In genomic region chr7:105429746-105430612, GRCh38 we compare ENCODE assay signal across 8 cellular contexts. TPM values are rescaled to one million over a fixed set of nuclear protein-coding genes. Genes with fewer than 3 reads are reported as not detected.
A peak's percentile ranks its signal among the peaks of the same experiment; 100 is the strongest.
DNase-seq lines count a peak whose midpoint lies in the region; ATAC-seq, FAIRE-seq and TF ChIP-seq lines count a peak whose summit lies in the region.

No MANE protein-coding gene starts in this region.

- no peaks in the 10 kb centered on the region for H3K36me3 Mint-ChIP-seq in naive thymus-derived CD4-positive, alpha-beta T cell

- H3K4me1 ChIP-seq in H1 (replicated peaks in 1 of 4; ENCODE audit: control insufficient read depth in 3 of 4, insufficient read depth in 4 of 4, low read length in 3 of 4), result no peaks in the 10 kb centered on the region
- H3K4me1 ChIP-seq in naive thymus-derived CD4-positive, alpha-beta T cell (ENCODE audit: control insufficient read depth in 2 of 2, insufficient read depth in 2 of 2, low read length in 2 of 2), result no peaks in the 10 kb centered on the region

- H3K56ac ChIP-seq in H1 (replicated peaks; ENCODE audit: insufficient read length, low read depth, low read length), result no peak overlapping the region

- TF ChIP-seq EP300 in H1 (IDR thresholded peaks at IDR 0.05; ENCODE audit: borderline replicate concordance in 1 of 2, low read depth in 2 of 2, low read length in 2 of 2), result no peak

- intact Hi-C loops in naive thymus-derived CD4-positive, alpha-beta T cell (cut with micrococcal nuclease), result loop anchor here (1.0 to 5.0 kb wide), 11 partner anchors 41 to 507 kb away; partner anchors contain the start of gene SRPK2 (in 1 of the 2)

- peak overlapping the region in 1 of 9 donors; percentile 19 for H3K27ac Mint-ChIP-seq in naive thymus-derived CD4-positive, alpha-beta T cell

- no peaks in the 10 kb centered on the region for H3K27me3 Mint-ChIP-seq in naive thymus-derived CD4-positive, alpha-beta T cell

- no peaks in the 10 kb centered on the region for H3K36me3 ChIP-seq in H1 (ENCODE audit: control insufficient read depth in 2 of 4, insufficient read depth in 4 of 4, low read length in 3 of 4)
- no peaks in the 10 kb centered on the region for H3K36me3 ChIP-seq in naive thymus-derived CD4-positive, alpha-beta T cell (ENCODE audit: control insufficient read depth in 2 of 3, insufficient read depth in 3 of 3, low read length in 3 of 3)

- H3K9ac ChIP-seq in H1 (replicated peaks in 1 of 4; ENCODE audit: extremely low read depth in 1 of 4, low read depth in 3 of 4, low read length in 3 of 4), result no peak overlapping the region

- POLR2A ChIA-PET in H1 (lab: Charles Lee; ENCODE audit: partially characterized antibody), result no interaction called here
- POLR2A ChIA-PET in naive thymus-derived CD4-positive, alpha-beta T cell (lab: Charles Lee), result interaction anchor here (0.6 to 1.0 kb wide), 2 partner anchors 35 to 446 kb away, joined by 3 read pairs; no protein-coding TSS in a partner anchor

- no peaks in the 10 kb centered on the region for H4K20me1 ChIP-seq in H1 (replicated peaks in 1 of 2; ENCODE audit: control insufficient read depth in 1 of 2, insufficient read depth in 2 of 2, low read length in 2 of 2)

- no peak overlapping the region for H4K8ac ChIP-seq in H1 (ENCODE audit: extremely low read depth, insufficient read depth, low read length)

- H2BK15ac ChIP-seq in H1 (ENCODE audit: low read length), result no peak overlapping the region

- CTCF ChIA-PET in H1 (lab: Charles Lee; ENCODE audit: partially characterized antibody), result interaction anchor here (0.7 to 2.7 kb wide), 15 partner anchors 8 to 179 kb away, joined by 3 to 13 read pairs (median 4); partner anchors contain the start of gene RINT1
- CTCF ChIA-PET in naive thymus-derived CD4-positive, alpha-beta T cell (lab: Charles Lee), result interaction anchor here (0.5 to 1.9 kb wide), 6 partner anchors 46 to 802 kb away, joined by 3 to 10 read pairs (median 4); no protein-coding TSS in a partner anchor

- no peak overlapping the region for H4K91ac ChIP-seq in H1 (replicated peaks; ENCODE audit: insufficient read length, low read length)

- no peak overlapping the region for H3K4me3 ChIP-seq in H1 (ENCODE audit: extremely low read depth in 1 of 4, insufficient read depth in 2 of 4, low read depth in 3 of 4, low read length in 4 of 4)
- no peak overlapping the region for H3K4me3 ChIP-seq in naive thymus-derived CD4-positive, alpha-beta T cell (ENCODE audit: low read length)

- in situ Hi-C loops in GM13977 (cut with MboI; ENCODE audit: low pct_unique_long_range_greater_than_20kb, low sequenced_read_pairs, unreplicated experiment), result no loop called here

- no peak for TF ChIP-seq POLR2A in H1 (IDR thresholded peaks at IDR 0.05; ENCODE audit: control extremely low read depth in 1 of 2, low read depth in 2 of 2, low read length in 2 of 2)

- H3K14ac ChIP-seq in H1 (ENCODE audit: insufficient read length), result no peak overlapping the region

- H4K5ac ChIP-seq in H1 (ENCODE audit: insufficient read length, low read depth, low read length), result no peak overlapping the region

- H3K23me2 ChIP-seq in H1 (ENCODE audit: low read depth, low read length), result no peaks in the 10 kb centered on the region

- H3K23ac ChIP-seq in H1 (ENCODE audit: insufficient read length), result no peak overlapping the region

- no peak overlapping the region for H3K18ac ChIP-seq in H1 (ENCODE audit: extremely low read depth, low read length)

- TF ChIP-seq CTCF in AG09319 (IDR thresholded peaks at IDR 0.05; ENCODE audit: low read depth, low read length), result peak; percentile 38
- peak; percentile 72 for TF ChIP-seq CTCF in GM13977 (IDR thresholded peaks at IDR 0.05; ENCODE audit: extremely low read depth, insufficient read depth, missing control alignments)
- peak in 2 of 3 experiments; percentile 26 to 37; a peak in 3 of 4 replicates for TF ChIP-seq CTCF in H1 (IDR thresholded peaks at IDR 0.05; ENCODE audit: control extremely low read depth in 1 of 3, insufficient read depth in 1 of 3, low read depth in 1 of 3, low read length in 3 of 3)

- no peak overlapping the region for H2BK5ac ChIP-seq in H1 (ENCODE audit: low read depth, low read length)

- peak; percentile 11 for DNase-seq in AG09319 (ENCODE audit: extremely low read depth, low read depth)
- peak; percentile 54 for DNase-seq in GM13977 (ENCODE audit: low spot score)
- DNase-seq in NCI-H1694 (lab: John Stamatoyannopoulos, UW), result peak; percentile 66
- DNase-seq in activated CD4-positive, alpha-beta T cell treated with anti-CD3 and anti-CD28 coated beads for 48 hours, result peak; percentile 56
- DNase-seq in H1 (ENCODE audit: low read depth in 1 of 2, low spot score in 2 of 2), result no peak
- DNase-seq in naive thymus-derived CD4-positive, alpha-beta T cell, result peak in 8 of 9 donors; percentile 9 to 66 (median 58)
- DNase-seq in NCI-H1048 (lab: John Stamatoyannopoulos, UW), result no peak

- H3K4me3 Mint-ChIP-seq in naive thymus-derived CD4-positive, alpha-beta T cell, result no peak overlapping the region

- no peak overlapping the region for H2AK5ac ChIP-seq in H1 (ENCODE audit: low read depth, low read length)

- no peak overlapping the region for H2AFZ ChIP-seq in H1 (ENCODE audit: low read length)

- no peaks in the 10 kb centered on the region for H3K9me3 ChIP-seq in H1 (ENCODE audit: insufficient read depth in 2 of 2, low read depth in 1 of 2, low read length in 1 of 2)
- no peaks in the 10 kb centered on the region for H3K9me3 ChIP-seq in naive thymus-derived CD4-positive, alpha-beta T cell (ENCODE audit: control insufficient read depth in 2 of 3, low read length in 3 of 3)

- no peak overlapping the region for H2BK20ac ChIP-seq in H1 (ENCODE audit: low read length)

- H3K27ac ChIP-seq in H1 (ENCODE audit: low read depth, low read length), result no peak overlapping the region
- no peak overlapping the region for H3K27ac ChIP-seq in naive thymus-derived CD4-positive, alpha-beta T cell (ENCODE audit: low read depth, low read length)

- FAIRE-seq in H1 (lab: Jason Lieb, UNC), result no peak

- H3K4me2 ChIP-seq in H1 (ENCODE audit: insufficient read depth in 1 of 2, low read depth in 2 of 2, low read length in 2 of 2), result no peak overlapping the region

- H3K79me2 ChIP-seq in H1 (ENCODE audit: control insufficient read depth in 1 of 2, insufficient read depth in 2 of 2, low read length in 2 of 2), result no peaks in the 10 kb centered on the region

- no peaks in the 10 kb centered on the region for H3K9me3 Mint-ChIP-seq in naive thymus-derived CD4-positive, alpha-beta T cell

- no peak overlapping the region for H2BK120ac ChIP-seq in H1 (replicated peaks; ENCODE audit: low read depth, low read length)

- H2BK12ac ChIP-seq in H1 (ENCODE audit: low read depth, low read length), result no peak overlapping the region

- no peaks in the 10 kb centered on the region for H3K79me1 ChIP-seq in H1 (ENCODE audit: low read depth, low read length)

- no peaks in the 10 kb centered on the region for H3K27me3 ChIP-seq in H1 (replicated peaks in 1 of 4; ENCODE audit: control insufficient read depth in 3 of 4, extremely low read depth in 1 of 4, insufficient read depth in 3 of 4, low read length in 3 of 4)
- no peaks in the 10 kb centered on the region for H3K27me3 ChIP-seq in naive thymus-derived CD4-positive, alpha-beta T cell (ENCODE audit: control insufficient read depth in 2 of 2, insufficient read depth in 2 of 2, low read length in 2 of 2)

- no peak overlapping the region for H3K4ac ChIP-seq in H1 (replicated peaks; ENCODE audit: insufficient read length, low read depth, low read length)

- TF ChIP-seq RAD21 in H1 (IDR thresholded peaks at IDR 0.05 in 1 of 2, conservative IDR thresholded peaks at IDR 0.05 in 1 of 2; ENCODE audit: low read depth in 2 of 2, low read length in 2 of 2), result peak; percentile 53 to 65

- peak; percentile 76 for ATAC-seq in naive thymus-derived CD4-positive, alpha-beta T cell
- no peak for ATAC-seq in HG03521 (IDR thresholded peaks at IDR 0.05; ENCODE audit: unreplicated experiment)

- peaks cover 0 to 5% (median 0%) of the 10 kb centered on the region in 7 donors for H3K4me1 Mint-ChIP-seq in naive thymus-derived CD4-positive, alpha-beta T cell

- WGBS in H1 (ENCODE audit: extremely low coverage in 1 of 2, insufficient coverage in 1 of 2, insufficient read length in 1 of 2, insufficient replicate concordance in 2 of 2, low coverage in 1 of 2, low lambda C conversion rate in 2 of 2, missing lambda C conversion rate in 1 of 2), 2 experiments, result 89% methylated on average over 4 of the region's 4 CpGs; no CpG with 5 or more reads in 1 of the 2 experiments

TF ChIP-seq in H1, 55 proteins besides CTCF, POLR2A, EP300 and RAD21:
- TF ChIP-seq YY1 (IDR thresholded peaks at IDR 0.05; ENCODE audit: low read depth, low read length), result peak; percentile 59
- TF ChIP-seq, protein P1, sequence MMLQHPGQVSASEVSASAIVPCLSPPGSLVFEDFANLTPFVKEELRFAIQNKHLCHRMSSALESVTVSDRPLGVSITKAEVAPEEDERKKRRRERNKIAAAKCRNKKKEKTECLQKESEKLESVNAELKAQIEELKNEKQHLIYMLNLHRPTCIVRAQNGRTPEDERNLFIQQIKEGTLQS (IDR thresholded peaks at IDR 0.05; ENCODE audit: insufficient read depth, low read depth, low read length), result no peak
- peak; percentile 37; the same call in 1 of the 2 replicates for TF ChIP-seq CEBPB (IDR thresholded peaks at IDR 0.05; ENCODE audit: low read depth, low read length)

RNA-seq across cellular contexts. Expression of gene SRPK2, which starts 41.3 kb away (rescaled TPM):
- total RNA-seq in H1 (2021; fragmentation: NEBNext Ultra II Directional; extraction: Animal tissue kit (Norgen Biotek cat#: 25700)), result 47.1 and 51.2 TPM in 2 replicates
- 8.0 and 10.0 TPM in 2 replicates for polyA plus RNA-seq in H1 (2011; rRNA removed)
- 12.8 TPM for polyA plus RNA-seq in H1 (2011; cell fraction: cytosol; rRNA removed)
- polyA plus RNA-seq in H1 (2011; cell fraction: nucleus; rRNA removed), result 10.2 TPM
- polyA plus RNA-seq in H1 (2012, experiment 1 of 2), result 24.5 to 36.3 TPM (median 26.9 TPM) in 4 replicates
- 2.5 TPM for polyA plus RNA-seq in H1 (2012, experiment 2 of 2)
- polyA plus RNA-seq in H1 (2013, experiment 1 of 2), result 33.6 TPM
- polyA plus RNA-seq in H1 (2013, experiment 2 of 2), result 32.5 TPM
- polyA minus RNA-seq in H1 (2011; rRNA and poly(A)+ RNA removed), result 26.2 and 29.4 TPM in 2 replicates
- 22.1 TPM for polyA minus RNA-seq in H1 (2011; cell fraction: cytosol; rRNA and poly(A)+ RNA removed)
- polyA minus RNA-seq in H1 (2011; cell fraction: nucleus; rRNA and poly(A)+ RNA removed), result 40.2 TPM
- total RNA-seq in naive thymus-derived CD4-positive, alpha-beta T cell, result 10 to 100 TPM; 45.1 to 56.7 (median 46.8) TPM
- 10 to 100 TPM; 40.2 to 52.8 TPM for polyA plus RNA-seq in naive thymus-derived CD4-positive, alpha-beta T cell

Comparison
In these comparisons a context has a peak if more than half of its experiments do, and no peak if none do; other contexts are left out.
1. DNase-seq: peak in AG09319 (single experiment), GM13977 (single experiment), NCI-H1694 (single experiment), activated CD4-positive, alpha-beta T cell treated with anti-CD3 and anti-CD28 coated beads for 48 hours (single experiment) and naive thymus-derived CD4-positive, alpha-beta T cell (8 of 9); none in H1 (0 of 2) and NCI-H1048 (single experiment).
2. Peak in every context shown above with its lines, with median percentiles within 50 percentile points of each other: CTCF ChIP-seq.